Comparison of ENCODE assay signal across 1 cellular context in the genomic region with DNA sequence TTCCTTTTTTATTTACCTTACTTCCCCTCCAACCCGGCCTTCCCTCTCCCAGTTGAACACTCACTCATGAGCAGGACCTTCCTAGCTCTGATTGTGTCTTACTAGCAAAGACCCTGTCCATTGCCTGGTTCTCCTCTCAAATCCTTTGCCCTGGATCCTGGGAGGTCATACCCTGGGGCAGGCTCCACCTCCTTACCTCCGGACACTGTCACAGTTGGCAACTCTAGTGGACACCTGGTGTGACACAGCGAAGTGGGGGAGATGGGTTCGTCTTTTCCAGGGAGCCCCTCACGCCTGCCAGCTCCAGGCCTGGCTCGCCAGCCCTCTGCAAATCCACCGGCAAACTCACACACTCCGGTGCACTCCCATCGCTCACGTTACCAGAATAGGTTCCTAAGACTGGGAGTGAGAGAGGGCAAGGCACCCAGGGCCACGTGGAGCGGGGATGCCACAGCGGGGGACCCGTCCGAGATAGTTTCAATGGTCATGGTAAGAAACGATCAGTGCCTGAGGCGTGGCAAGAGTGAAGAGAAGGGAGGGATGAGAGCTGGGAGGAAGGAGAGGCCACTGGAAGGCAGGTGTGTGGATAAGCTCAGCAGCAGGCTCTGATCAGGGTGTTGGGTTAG.
TF ChIP-seq lines count a peak whose summit lies in the region.

No MANE protein-coding gene starts in this region.

TF ChIP-seq in GM23338, 12 proteins besides CTCF, POLR2A, EP300 and RAD21 (continued from another document):
- TF ChIP-seq, protein P1, sequence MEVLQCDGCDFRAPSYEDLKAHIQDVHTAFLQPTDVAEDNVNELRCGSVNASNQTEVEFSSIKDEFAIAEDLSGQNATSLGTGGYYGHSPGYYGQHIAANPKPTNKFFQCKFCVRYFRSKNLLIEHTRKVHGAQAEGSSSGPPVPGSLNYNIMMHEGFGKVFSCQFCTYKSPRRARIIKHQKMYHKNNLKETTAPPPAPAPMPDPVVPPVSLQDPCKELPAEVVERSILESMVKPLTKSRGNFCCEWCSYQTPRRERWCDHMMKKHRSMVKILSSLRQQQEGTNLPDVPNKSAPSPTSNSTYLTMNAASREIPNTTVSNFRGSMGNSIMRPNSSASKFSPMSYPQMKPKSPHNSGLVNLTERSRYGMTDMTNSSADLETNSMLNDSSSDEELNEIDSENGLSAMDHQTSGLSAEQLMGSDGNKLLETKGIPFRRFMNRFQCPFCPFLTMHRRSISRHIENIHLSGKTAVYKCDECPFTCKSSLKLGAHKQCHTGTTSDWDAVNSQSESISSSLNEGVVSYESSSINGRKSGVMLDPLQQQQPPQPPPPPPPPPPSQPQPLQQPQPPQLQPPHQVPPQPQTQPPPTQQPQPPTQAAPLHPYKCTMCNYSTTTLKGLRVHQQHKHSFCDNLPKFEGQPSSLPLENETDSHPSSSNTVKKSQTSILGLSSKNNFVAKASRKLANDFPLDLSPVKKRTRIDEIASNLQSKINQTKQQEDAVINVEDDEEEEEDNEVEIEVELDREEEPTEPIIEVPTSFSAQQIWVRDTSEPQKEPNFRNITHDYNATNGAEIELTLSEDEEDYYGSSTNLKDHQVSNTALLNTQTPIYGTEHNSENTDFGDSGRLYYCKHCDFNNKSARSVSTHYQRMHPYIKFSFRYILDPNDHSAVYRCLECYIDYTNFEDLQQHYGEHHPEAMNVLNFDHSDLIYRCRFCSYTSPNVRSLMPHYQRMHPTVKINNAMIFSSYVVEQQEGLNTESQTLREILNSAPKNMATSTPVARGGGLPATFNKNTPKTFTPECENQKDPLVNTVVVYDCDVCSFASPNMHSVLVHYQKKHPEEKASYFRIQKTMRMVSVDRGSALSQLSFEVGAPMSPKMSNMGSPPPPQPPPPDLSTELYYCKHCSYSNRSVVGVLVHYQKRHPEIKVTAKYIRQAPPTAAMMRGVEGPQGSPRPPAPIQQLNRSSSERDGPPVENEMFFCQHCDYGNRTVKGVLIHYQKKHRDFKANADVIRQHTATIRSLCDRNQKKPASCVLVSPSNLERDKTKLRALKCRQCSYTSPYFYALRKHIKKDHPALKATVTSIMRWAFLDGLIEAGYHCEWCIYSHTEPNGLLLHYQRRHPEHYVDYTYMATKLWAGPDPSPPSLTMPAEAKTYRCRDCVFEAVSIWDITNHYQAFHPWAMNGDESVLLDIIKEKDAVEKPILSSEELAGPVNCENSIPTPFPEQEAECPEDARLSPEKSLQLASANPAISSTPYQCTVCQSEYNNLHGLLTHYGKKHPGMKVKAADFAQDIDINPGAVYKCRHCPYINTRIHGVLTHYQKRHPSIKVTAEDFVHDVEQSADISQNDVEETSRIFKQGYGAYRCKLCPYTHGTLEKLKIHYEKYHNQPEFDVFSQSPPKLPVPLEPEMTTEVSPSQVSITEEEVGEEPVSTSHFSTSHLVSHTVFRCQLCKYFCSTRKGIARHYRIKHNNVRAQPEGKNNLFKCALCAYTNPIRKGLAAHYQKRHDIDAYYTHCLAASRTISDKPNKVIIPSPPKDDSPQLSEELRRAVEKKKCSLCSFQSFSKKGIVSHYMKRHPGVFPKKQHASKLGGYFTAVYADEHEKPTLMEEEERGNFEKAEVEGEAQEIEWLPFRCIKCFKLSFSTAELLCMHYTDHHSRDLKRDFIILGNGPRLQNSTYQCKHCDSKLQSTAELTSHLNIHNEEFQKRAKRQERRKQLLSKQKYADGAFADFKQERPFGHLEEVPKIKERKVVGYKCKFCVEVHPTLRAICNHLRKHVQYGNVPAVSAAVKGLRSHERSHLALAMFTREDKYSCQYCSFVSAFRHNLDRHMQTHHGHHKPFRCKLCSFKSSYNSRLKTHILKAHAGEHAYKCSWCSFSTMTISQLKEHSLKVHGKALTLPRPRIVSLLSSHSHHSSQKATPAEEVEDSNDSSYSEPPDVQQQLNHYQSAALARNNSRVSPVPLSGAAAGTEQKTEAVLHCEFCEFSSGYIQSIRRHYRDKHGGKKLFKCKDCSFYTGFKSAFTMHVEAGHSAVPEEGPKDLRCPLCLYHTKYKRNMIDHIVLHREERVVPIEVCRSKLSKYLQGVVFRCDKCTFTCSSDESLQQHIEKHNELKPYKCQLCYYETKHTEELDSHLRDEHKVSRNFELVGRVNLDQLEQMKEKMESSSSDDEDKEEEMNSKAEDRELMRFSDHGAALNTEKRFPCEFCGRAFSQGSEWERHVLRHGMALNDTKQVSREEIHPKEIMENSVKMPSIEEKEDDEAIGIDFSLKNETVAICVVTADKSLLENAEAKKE (CRISPR knock-in tag; IDR thresholded peaks at IDR 0.05) = no peak
- TF ChIP-seq NANOG (IDR thresholded peaks at IDR 0.05; ENCODE audit: borderline replicate concordance) (no peak), EZH2 (IDR thresholded peaks at IDR 0.05; ENCODE audit: low read depth, unreplicated experiment) (no peak), POLR2AphosphoS5 (IDR thresholded peaks at IDR 0.05; ENCODE audit: low read depth) (no peak), CREB1 (CRISPR knock-in tag; IDR thresholded peaks at IDR 0.05; ENCODE audit: low read depth) (no peak), JUNB (IDR thresholded peaks at IDR 0.05; ENCODE audit: unreplicated experiment) (no peak)
- TF ChIP-seq, protein P2, sequence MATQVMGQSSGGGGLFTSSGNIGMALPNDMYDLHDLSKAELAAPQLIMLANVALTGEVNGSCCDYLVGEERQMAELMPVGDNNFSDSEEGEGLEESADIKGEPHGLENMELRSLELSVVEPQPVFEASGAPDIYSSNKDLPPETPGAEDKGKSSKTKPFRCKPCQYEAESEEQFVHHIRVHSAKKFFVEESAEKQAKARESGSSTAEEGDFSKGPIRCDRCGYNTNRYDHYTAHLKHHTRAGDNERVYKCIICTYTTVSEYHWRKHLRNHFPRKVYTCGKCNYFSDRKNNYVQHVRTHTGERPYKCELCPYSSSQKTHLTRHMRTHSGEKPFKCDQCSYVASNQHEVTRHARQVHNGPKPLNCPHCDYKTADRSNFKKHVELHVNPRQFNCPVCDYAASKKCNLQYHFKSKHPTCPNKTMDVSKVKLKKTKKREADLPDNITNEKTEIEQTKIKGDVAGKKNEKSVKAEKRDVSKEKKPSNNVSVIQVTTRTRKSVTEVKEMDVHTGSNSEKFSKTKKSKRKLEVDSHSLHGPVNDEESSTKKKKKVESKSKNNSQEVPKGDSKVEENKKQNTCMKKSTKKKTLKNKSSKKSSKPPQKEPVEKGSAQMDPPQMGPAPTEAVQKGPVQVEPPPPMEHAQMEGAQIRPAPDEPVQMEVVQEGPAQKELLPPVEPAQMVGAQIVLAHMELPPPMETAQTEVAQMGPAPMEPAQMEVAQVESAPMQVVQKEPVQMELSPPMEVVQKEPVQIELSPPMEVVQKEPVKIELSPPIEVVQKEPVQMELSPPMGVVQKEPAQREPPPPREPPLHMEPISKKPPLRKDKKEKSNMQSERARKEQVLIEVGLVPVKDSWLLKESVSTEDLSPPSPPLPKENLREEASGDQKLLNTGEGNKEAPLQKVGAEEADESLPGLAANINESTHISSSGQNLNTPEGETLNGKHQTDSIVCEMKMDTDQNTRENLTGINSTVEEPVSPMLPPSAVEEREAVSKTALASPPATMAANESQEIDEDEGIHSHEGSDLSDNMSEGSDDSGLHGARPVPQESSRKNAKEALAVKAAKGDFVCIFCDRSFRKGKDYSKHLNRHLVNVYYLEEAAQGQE (IDR thresholded peaks at IDR 0.05; ENCODE audit: unreplicated experiment) = no peak
TF ChIP-seq in GM23338: peak in this region for 0.
